Comparison of ENCODE assay signal across 16 cellular contexts in genomic region chrX:41903544-41903943, GRCh38. TPM values are rescaled to one million over a fixed set of nuclear protein-coding genes. Genes with fewer than 3 reads are reported as not detected.
DNase-seq lines count a peak whose midpoint lies in the region; ATAC-seq, FAIRE-seq and TF ChIP-seq lines count a peak whose summit lies in the region.
"Had no signal": no experiment of that assay in that cellular context is flagged by ENCODE, and none has a peak within 500 bp of the region (broad histone marks: within the 10 kb centered on the region; RNA-seq: fewer than 3 reads in every experiment).

No MANE protein-coding gene starts in this region.

- ATAC-seq in A549, result no peak
- no peak for ATAC-seq in CD4-positive, CD25-positive, alpha-beta regulatory T cell (ENCODE audit: low read depth in 2 of 2)
- ATAC-seq in stimulated activated naive B cell treated with anti-CD40 and anti-IgM and Interleukin-4, amounts not matched to agents 10 μg/mL and 1 μg/mL and 100 μg/mL, for 72 hours (replicated peaks), result peak; percentile 61
- ATAC-seq in activated CD4-positive, alpha-beta T cell treated with anti-CD3 and anti-CD28 coated beads for 36 hours, result no peak
- ATAC-seq: GM23338, HCT116 had no signal

- no peaks in the 10 kb centered on the region for H3K27me3 Mint-ChIP-seq in CD4-positive, CD25-positive, alpha-beta regulatory T cell
- H3K27me3 Mint-ChIP-seq in stimulated activated naive B cell treated with anti-CD40 and anti-IgM and Interleukin-4, amounts not matched to agents 10 μg/mL and 1 μg/mL and 100 μg/mL, for 72 hours, result no peaks in the 10 kb centered on the region
- H3K27me3 Mint-ChIP-seq in activated CD4-positive, alpha-beta T cell treated with anti-CD3 and anti-CD28 coated beads for 36 hours, result no peaks in the 10 kb centered on the region
- H3K27me3 Mint-ChIP-seq: B cell; CD4-positive, alpha-beta T cell; CD8-positive, alpha-beta memory T cell had no signal

- 68% methylated on average over 1 of the region's 1 CpG for WGBS in A549 (ENCODE audit: missing lambda C conversion rate)

- peaks cover 72% of the 10 kb centered on the region for H3K79me2 ChIP-seq in OCI-LY3 (ENCODE audit: low read length)

- TF ChIP-seq CTCF in A549 (IDR thresholded peaks at IDR 0.05) (no peak), OCI-LY3 (IDR thresholded peaks at IDR 0.05; ENCODE audit: low read depth, low read length) (no peak)

- H3K9me3 ChIP-seq in A549, result 0 out of 3 replicates have a peak, but pooled peaks cover 3% of the 10 kb centered on the region
- peaks cover 8 to 13% of the 10 kb centered on the region in 2 experiments for H3K9me3 ChIP-seq in CD4-positive, CD25-positive, alpha-beta regulatory T cell (ENCODE audit: control insufficient read depth in 2 of 2, low read length in 2 of 2)
- H3K9me3 ChIP-seq in OCI-LY3 (ENCODE audit: insufficient read depth, low read length), result peaks cover 5% of the 10 kb centered on the region; the same call in 1 of the 2 replicates

- no peak overlapping the region for H3K4me2 ChIP-seq in A549
- 0 out of 2 replicates have a peak overlapping the region, but pooled peaks have one; percentile 28 for H3K4me2 ChIP-seq in OCI-LY3 (ENCODE audit: low read length)
- H3K4me2 ChIP-seq: BLaER1, GM23338 had no signal

- peaks cover 0 to 23% (median 13%) of the 10 kb centered on the region in 7 donors for H3K9me3 Mint-ChIP-seq in CD4-positive, CD25-positive, alpha-beta regulatory T cell
- peaks cover 4 to 7% of the 10 kb centered on the region in 2 donors for H3K9me3 Mint-ChIP-seq in stimulated activated naive B cell treated with anti-CD40 and anti-IgM and Interleukin-4, amounts not matched to agents 10 μg/mL and 1 μg/mL and 100 μg/mL, for 72 hours
- H3K9me3 Mint-ChIP-seq in activated CD4-positive, alpha-beta T cell treated with anti-CD3 and anti-CD28 coated beads for 36 hours (ENCODE audit: low read depth), result peaks cover 8% of the 10 kb centered on the region

- H3K27me3 ChIP-seq in CD4-positive, CD25-positive, alpha-beta regulatory T cell (ENCODE audit: control insufficient read depth, insufficient read depth, low read length), result no peaks in the 10 kb centered on the region
- no peaks in the 10 kb centered on the region for H3K27me3 ChIP-seq in OCI-LY3 (ENCODE audit: low read depth, low read length)

- no peak overlapping the region for H3K9ac ChIP-seq in OCI-LY3 (ENCODE audit: low read length)
- H3K9ac ChIP-seq: BLaER1 had no signal

- H3K27ac Mint-ChIP-seq in CD4-positive, CD25-positive, alpha-beta regulatory T cell, result no peak overlapping the region
- H3K27ac Mint-ChIP-seq in stimulated activated naive B cell treated with anti-CD40 and anti-IgM and Interleukin-4, amounts not matched to agents 10 μg/mL and 1 μg/mL and 100 μg/mL, for 72 hours, result no peak overlapping the region
- no peak overlapping the region for H3K27ac Mint-ChIP-seq in activated CD4-positive, alpha-beta T cell treated with anti-CD3 and anti-CD28 coated beads for 36 hours
- H3K27ac Mint-ChIP-seq: B cell; CD4-positive, alpha-beta T cell; GM23338; H9 had no signal

- CTCF ChIA-PET in A549 (lab: Yijun Ruan, JAX), result no interaction called here
- CTCF ChIA-PET in activated CD4-positive, alpha-beta T cell treated with anti-CD3 and anti-CD28 coated beads for 36 hours (lab: Charles Lee), result no interaction called here

- H4K20me1 ChIP-seq in OCI-LY3 (ENCODE audit: insufficient read depth, low read length), result peaks cover 21% of the 10 kb centered on the region; the same call in 1 of the 2 replicates
- H4K20me1 ChIP-seq: BLaER1 had no signal

- H3K4me1 ChIP-seq in A549, result peaks cover 5% of the 10 kb centered on the region; the same call in 2 of the 3 replicates
- H3K4me1 ChIP-seq in CD4-positive, CD25-positive, alpha-beta regulatory T cell (ENCODE audit: control insufficient read depth, insufficient read depth, low read length, poor library complexity, severe bottlenecking), result peaks cover 12% of the 10 kb centered on the region
- H3K4me1 ChIP-seq in OCI-LY3 (ENCODE audit: low read length), result peaks cover 17% of the 10 kb centered on the region
- H3K4me1 ChIP-seq: BLaER1 had no signal

- TF ChIP-seq EP300 in A549 (IDR thresholded peaks at IDR 0.05), result no peak

- H3K36me3 Mint-ChIP-seq in CD4-positive, CD25-positive, alpha-beta regulatory T cell, result peaks cover 17% of the 10 kb centered on the region
- peaks cover 8 to 20% of the 10 kb centered on the region in 2 donors for H3K36me3 Mint-ChIP-seq in stimulated activated naive B cell treated with anti-CD40 and anti-IgM and Interleukin-4, amounts not matched to agents 10 μg/mL and 1 μg/mL and 100 μg/mL, for 72 hours
- peaks cover 15% of the 10 kb centered on the region for H3K36me3 Mint-ChIP-seq in activated CD4-positive, alpha-beta T cell treated with anti-CD3 and anti-CD28 coated beads for 36 hours (ENCODE audit: low read depth)

- POLR2A ChIA-PET in A549 (lab: Yijun Ruan, JAX), result no interaction called here
- POLR2A ChIA-PET in activated CD4-positive, alpha-beta T cell treated with anti-CD3 and anti-CD28 coated beads for 36 hours (lab: Charles Lee), result no interaction called here

- DNase-seq in A549 (ENCODE audit: low read depth in 1 of 2, low spot score in 1 of 2) (no peak), GF-D8 (lab: John Stamatoyannopoulos, UW) (no peak)
- no peak for DNase-seq in CD4-positive, CD25-positive, alpha-beta regulatory T cell
- DNase-seq in stimulated activated naive B cell treated with anti-CD40 and anti-IgM and Interleukin-4, amounts not matched to agents 10 μg/mL and 1 μg/mL and 100 μg/mL, for 72 hours, result no peak
- no peak for DNase-seq in activated CD4-positive, alpha-beta T cell treated with anti-CD3 and anti-CD28 coated beads for 36 hours
- DNase-seq: CD4-positive, alpha-beta T cell; CD8-positive, alpha-beta memory T cell; DMS53; DMS79 treated with DMSO at 0.1 percent for 48 hours; H9 had no signal

- H3K27ac ChIP-seq in A549, result no peak overlapping the region
- no peak overlapping the region for H3K27ac ChIP-seq in CD4-positive, CD25-positive, alpha-beta regulatory T cell (ENCODE audit: insufficient read depth, low read length, poor library complexity, severe bottlenecking)
- H3K27ac ChIP-seq in OCI-LY3 (ENCODE audit: low read length), result peak overlapping the region; percentile 25; the same call in 1 of the 2 replicates
- H3K27ac ChIP-seq: BLaER1, C4-2B had no signal

- intact Hi-C loops in activated CD4-positive, alpha-beta T cell treated with anti-CD3 and anti-CD28 coated beads for 36 hours (cut with DNase I, micrococcal nuclease), result no loop called here

- TF ChIP-seq RAD21 in A549 (conservative IDR thresholded peaks at IDR 0.05 in 1 of 2, IDR thresholded peaks at IDR 0.05 in 1 of 2), result no peak

- peaks cover 19 to 55% (median 33%) of the 10 kb centered on the region in 4 donors for H3K4me1 Mint-ChIP-seq in CD4-positive, CD25-positive, alpha-beta regulatory T cell
- H3K4me1 Mint-ChIP-seq in stimulated activated naive B cell treated with anti-CD40 and anti-IgM and Interleukin-4, amounts not matched to agents 10 μg/mL and 1 μg/mL and 100 μg/mL, for 72 hours, result peaks cover 9 to 26% of the 10 kb centered on the region in 2 donors
- peaks cover 32% of the 10 kb centered on the region for H3K4me1 Mint-ChIP-seq in activated CD4-positive, alpha-beta T cell treated with anti-CD3 and anti-CD28 coated beads for 36 hours
- H3K4me1 Mint-ChIP-seq: GM23338 had no signal

- no peak for TF ChIP-seq POLR2A in A549 (IDR thresholded peaks at IDR 0.05; ENCODE audit: low read length)

- peaks cover 18% of the 10 kb centered on the region for H3K36me3 ChIP-seq in CD4-positive, CD25-positive, alpha-beta regulatory T cell (ENCODE audit: control insufficient read depth, insufficient read depth, low read length)
- peaks cover 27% of the 10 kb centered on the region for H3K36me3 ChIP-seq in OCI-LY3 (replicated peaks; ENCODE audit: low read depth, low read length)

- peak overlapping the region in 1 of 4 donors; percentile 14 for H3K4me3 Mint-ChIP-seq in CD4-positive, CD25-positive, alpha-beta regulatory T cell
- no peak overlapping the region for H3K4me3 Mint-ChIP-seq in stimulated activated naive B cell treated with anti-CD40 and anti-IgM and Interleukin-4, amounts not matched to agents 10 μg/mL and 1 μg/mL and 100 μg/mL, for 72 hours
- H3K4me3 Mint-ChIP-seq in activated CD4-positive, alpha-beta T cell treated with anti-CD3 and anti-CD28 coated beads for 36 hours, result no peak overlapping the region
- H3K4me3 Mint-ChIP-seq: B cell; CD4-positive, alpha-beta T cell; GM23338; H9 had no signal

- peak; percentile 88 for FAIRE-seq in A549 (lab: Jason Lieb, UNC)

- H2AFZ ChIP-seq in OCI-LY3 (ENCODE audit: low read depth, low read length), result no peak overlapping the region
- H2AFZ ChIP-seq: GM23338 had no signal

- no peak overlapping the region for H3K4me3 ChIP-seq in A549
- H3K4me3 ChIP-seq in CD4-positive, CD25-positive, alpha-beta regulatory T cell (ENCODE audit: low read depth, low read length), result peak overlapping the region; percentile 24
- H3K4me3 ChIP-seq in OCI-LY3 (ENCODE audit: low read length), result no peak overlapping the region
- H3K4me3 ChIP-seq: BLaER1, GM23338 had no signal

TF ChIP-seq in A549, 52 proteins besides CTCF, POLR2A, EP300 and RAD21:
- TF ChIP-seq, protein P1, sequence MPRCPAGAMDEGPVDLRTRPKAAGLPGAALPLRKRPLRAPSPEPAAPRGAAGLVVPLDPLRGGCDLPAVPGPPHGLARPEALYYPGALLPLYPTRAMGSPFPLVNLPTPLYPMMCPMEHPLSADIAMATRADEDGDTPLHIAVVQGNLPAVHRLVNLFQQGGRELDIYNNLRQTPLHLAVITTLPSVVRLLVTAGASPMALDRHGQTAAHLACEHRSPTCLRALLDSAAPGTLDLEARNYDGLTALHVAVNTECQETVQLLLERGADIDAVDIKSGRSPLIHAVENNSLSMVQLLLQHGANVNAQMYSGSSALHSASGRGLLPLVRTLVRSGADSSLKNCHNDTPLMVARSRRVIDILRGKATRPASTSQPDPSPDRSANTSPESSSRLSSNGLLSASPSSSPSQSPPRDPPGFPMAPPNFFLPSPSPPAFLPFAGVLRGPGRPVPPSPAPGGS (IDR thresholded peaks at IDR 0.05), result no peak
- no peak for TF ChIP-seq RNF2 (IDR thresholded peaks at IDR 0.05; ENCODE audit: borderline replicate concordance, low read depth)
- TF ChIP-seq PHF8 (IDR thresholded peaks at IDR 0.05; ENCODE audit: borderline replicate concordance, low read depth), result no peak
- no peak for TF ChIP-seq MAFK (IDR thresholded peaks at IDR 0.05; ENCODE audit: partially characterized antibody)

RNA-seq across cellular contexts. Expression of gene CASK, which starts 19.8 kb away (rescaled TPM):
- polyA plus RNA-seq in A549 (2011; rRNA removed), result 51.4 and 57.6 TPM in 2 replicates
- polyA plus RNA-seq in A549 (2012; cell fraction: cytosol; rRNA removed), result 9.7 and 10.9 TPM in 2 replicates
- polyA plus RNA-seq in A549 (2012; cell fraction: nucleus; rRNA removed), result 5.2 and 6.8 TPM in 2 replicates
- 23.3 to 27.1 TPM (median 25.7 TPM) in 3 replicates for polyA plus RNA-seq in A549 (2017; fragmentation: RNase III; extraction: RNeasy Plus Mini Kit Qiagen cat#74134 plus additional on column Dnase treatment)
- 30.0 and 40.0 TPM in 2 replicates for polyA minus RNA-seq in A549 (2011; rRNA and poly(A)+ RNA removed)
- total RNA-seq in CD4-positive, CD25-positive, alpha-beta regulatory T cell, result 168 TPM
- polyA plus RNA-seq in CD4-positive, CD25-positive, alpha-beta regulatory T cell, result 10 to 100 TPM in 3 of 4 donors, 1 to 10 TPM in 1; 8.4 to 31.5 (median 18.5) TPM
- total RNA-seq in activated CD4-positive, alpha-beta T cell treated with anti-CD3 and anti-CD28 coated beads for 36 hours, result 10 to 100 TPM; 14.4 to 15.0 TPM

Comparison
In these comparisons a context has a peak if more than half of its experiments do, and no peak if none do; other contexts are left out.
1. ATAC-seq: peak in stimulated activated naive B cell treated with anti-CD40 and anti-IgM and Interleukin-4, amounts not matched to agents 10 μg/mL and 1 μg/mL and 100 μg/mL, for 72 hours (2 of 2); none in A549 (0 of 2), CD4-positive, CD25-positive, alpha-beta regulatory T cell (0 of 2) and activated CD4-positive, alpha-beta T cell treated with anti-CD3 and anti-CD28 coated beads for 36 hours (single experiment).
2. RNA of gene CASK, which starts 19.8 kb away (total RNA-seq): 168 TPM in CD4-positive, CD25-positive, alpha-beta regulatory T cell (single experiment); 14.4 to 15.0 TPM in activated CD4-positive, alpha-beta T cell treated with anti-CD3 and anti-CD28 coated beads for 36 hours; every median in the first group is over 10 times any median in the second.